ENCODE assay signal across 8 cellular contexts in the genomic region with DNA sequence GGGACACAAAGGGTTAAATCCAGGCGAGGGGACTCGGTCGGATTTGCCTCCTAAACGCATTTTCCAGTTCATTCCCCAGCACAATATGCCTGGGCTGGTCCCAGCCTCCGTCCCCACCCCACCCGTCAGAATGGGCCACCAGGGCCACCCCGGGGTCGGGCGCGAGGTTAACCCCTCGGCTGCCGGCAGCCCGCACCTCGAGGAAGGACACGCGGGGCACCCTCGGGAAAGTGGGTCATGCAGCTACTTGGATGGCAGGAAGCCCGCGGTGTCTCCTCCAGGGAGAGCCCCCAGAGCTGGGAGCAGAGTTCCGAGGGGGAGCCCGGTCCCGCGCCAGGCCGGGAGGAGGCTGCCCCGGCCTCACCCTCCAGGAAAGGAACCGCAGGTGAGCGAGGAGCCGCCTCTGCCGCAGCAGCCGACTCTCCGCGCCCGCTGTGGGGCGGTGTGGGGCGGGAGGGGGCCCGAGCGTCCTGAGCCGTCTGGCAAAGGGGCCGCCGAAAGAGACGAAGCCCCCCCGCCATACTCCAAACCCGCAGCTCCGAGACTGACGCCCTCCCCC. TPM values are rescaled to one million over a fixed set of nuclear protein-coding genes. Genes with fewer than 3 reads are reported as not detected.
A peak's percentile ranks its signal among the peaks of the same experiment; 100 is the strongest.
DNase-seq lines count a peak whose midpoint lies in the region; ATAC-seq and TF ChIP-seq lines count a peak whose summit lies in the region.

No MANE protein-coding gene starts in this region.

- H3K9me3 ChIP-seq in RWPE2 (ENCODE audit: severe bottlenecking) (no peaks in the 10 kb centered on the region), mucosa of descending colon (no peaks in the 10 kb centered on the region)

- TF ChIP-seq CTCF in RWPE2 (IDR thresholded peaks at IDR 0.05; ENCODE audit: poor library complexity, severe bottlenecking) (peak; percentile 29), mucosa of descending colon (IDR thresholded peaks at IDR 0.05) (no peak)

- H3K36me3 ChIP-seq in RWPE2 (ENCODE audit: low read depth) (peaks cover 48% of the 10 kb centered on the region), mucosa of descending colon (ENCODE audit: low read depth) (no peaks in the 10 kb centered on the region)

- intact Hi-C loops in mucosa of descending colon (cut with DNase I, micrococcal nuclease): loop anchor here in 1 of 2 donors (5.0 kb wide), 1 partner anchor 60 kb away; no protein-coding TSS in a partner anchor

- peak overlapping the region; percentile 65 for H3K27ac ChIP-seq in RWPE2 (ENCODE audit: poor library complexity, severe bottlenecking)

- H3K4me1 ChIP-seq in RWPE2 (ENCODE audit: insufficient read depth, poor library complexity, severe bottlenecking) (peaks cover 38% of the 10 kb centered on the region), mucosa of descending colon (ENCODE audit: low read depth) (peaks cover 23% of the 10 kb centered on the region)

- ATAC-seq in RWPE2 (ENCODE audit: low read depth) (peak; percentile 22; the same call in 1 of the 3 replicates), mucosa of descending colon (peak; percentile 55)
- ATAC-seq in activated CD4-positive, CD25-positive, alpha-beta regulatory T cell treated with anti-CD3 and anti-CD28 coated beads, Interleukin-2, amount 50 U/mL, for 24 hours: no peak

- DNase-seq in stimulated activated naive CD4-positive, alpha-beta T cell (lab: John Stamatoyannopoulos, UW): peak in 4 of 6 experiments; percentile 6 to 28 (median 21)
- DNase-seq in stimulated activated naive CD4-positive, alpha-beta T cell treated with Interleukin-2 at 50 U/mL for 16 hours (lab: John Stamatoyannopoulos, UW): no peak
- DNase-seq in RWPE2 (ENCODE audit: low spot score): no peak
- peak; percentile 12 for DNase-seq in effector CD4-positive, alpha-beta T cell
- peak; percentile 63 to 84 (median 70) for DNase-seq in mucosa of descending colon
- DNase-seq in putamen (ENCODE audit: low spot score): no peak
- DNase-seq in NCI-H1436 (lab: John Stamatoyannopoulos, UW): no peak

- H3K27me3 ChIP-seq in RWPE2 (ENCODE audit: insufficient read depth, poor library complexity, severe bottlenecking): no peaks in the 10 kb centered on the region

- H3K4me3 ChIP-seq in RWPE2 (ENCODE audit: severe bottlenecking) (peak overlapping the region; percentile 100), mucosa of descending colon (peak overlapping the region; percentile 57)

RNA-seq across cellular contexts. Expression of gene NECTIN1, which starts 1.4 kb away (rescaled TPM):
- 10 to 100 TPM; 19.6 to 48.9 (median 45.1) TPM for total RNA-seq in mucosa of descending colon

Comparison
In these comparisons a context has a peak if more than half of its experiments do, and no peak if none do; other contexts are left out.
1. DNase-seq: peak in stimulated activated naive CD4-positive, alpha-beta T cell (4 of 6), effector CD4-positive, alpha-beta T cell (single experiment) and mucosa of descending colon (3 of 3); none in stimulated activated naive CD4-positive, alpha-beta T cell treated with Interleukin-2 at 50 U/mL for 16 hours (single experiment), RWPE2 (single experiment), putamen (single experiment) and NCI-H1436 (single experiment).
2. ATAC-seq: peak in RWPE2 (single experiment) and mucosa of descending colon (single experiment); none in activated CD4-positive, CD25-positive, alpha-beta regulatory T cell treated with anti-CD3 and anti-CD28 coated beads, Interleukin-2, amount 50 U/mL, for 24 hours (0 of 2).